Comparison of ENCODE assay signal across 1 cellular context in genomic region chr18:73331212-73331772, GRCh38.
TF ChIP-seq lines count a peak whose summit lies in the region.

No MANE protein-coding gene starts in this region.

TF ChIP-seq in GM23338, 12 proteins besides CTCF, POLR2A, EP300 and RAD21:
- TF ChIP-seq, protein P1, sequence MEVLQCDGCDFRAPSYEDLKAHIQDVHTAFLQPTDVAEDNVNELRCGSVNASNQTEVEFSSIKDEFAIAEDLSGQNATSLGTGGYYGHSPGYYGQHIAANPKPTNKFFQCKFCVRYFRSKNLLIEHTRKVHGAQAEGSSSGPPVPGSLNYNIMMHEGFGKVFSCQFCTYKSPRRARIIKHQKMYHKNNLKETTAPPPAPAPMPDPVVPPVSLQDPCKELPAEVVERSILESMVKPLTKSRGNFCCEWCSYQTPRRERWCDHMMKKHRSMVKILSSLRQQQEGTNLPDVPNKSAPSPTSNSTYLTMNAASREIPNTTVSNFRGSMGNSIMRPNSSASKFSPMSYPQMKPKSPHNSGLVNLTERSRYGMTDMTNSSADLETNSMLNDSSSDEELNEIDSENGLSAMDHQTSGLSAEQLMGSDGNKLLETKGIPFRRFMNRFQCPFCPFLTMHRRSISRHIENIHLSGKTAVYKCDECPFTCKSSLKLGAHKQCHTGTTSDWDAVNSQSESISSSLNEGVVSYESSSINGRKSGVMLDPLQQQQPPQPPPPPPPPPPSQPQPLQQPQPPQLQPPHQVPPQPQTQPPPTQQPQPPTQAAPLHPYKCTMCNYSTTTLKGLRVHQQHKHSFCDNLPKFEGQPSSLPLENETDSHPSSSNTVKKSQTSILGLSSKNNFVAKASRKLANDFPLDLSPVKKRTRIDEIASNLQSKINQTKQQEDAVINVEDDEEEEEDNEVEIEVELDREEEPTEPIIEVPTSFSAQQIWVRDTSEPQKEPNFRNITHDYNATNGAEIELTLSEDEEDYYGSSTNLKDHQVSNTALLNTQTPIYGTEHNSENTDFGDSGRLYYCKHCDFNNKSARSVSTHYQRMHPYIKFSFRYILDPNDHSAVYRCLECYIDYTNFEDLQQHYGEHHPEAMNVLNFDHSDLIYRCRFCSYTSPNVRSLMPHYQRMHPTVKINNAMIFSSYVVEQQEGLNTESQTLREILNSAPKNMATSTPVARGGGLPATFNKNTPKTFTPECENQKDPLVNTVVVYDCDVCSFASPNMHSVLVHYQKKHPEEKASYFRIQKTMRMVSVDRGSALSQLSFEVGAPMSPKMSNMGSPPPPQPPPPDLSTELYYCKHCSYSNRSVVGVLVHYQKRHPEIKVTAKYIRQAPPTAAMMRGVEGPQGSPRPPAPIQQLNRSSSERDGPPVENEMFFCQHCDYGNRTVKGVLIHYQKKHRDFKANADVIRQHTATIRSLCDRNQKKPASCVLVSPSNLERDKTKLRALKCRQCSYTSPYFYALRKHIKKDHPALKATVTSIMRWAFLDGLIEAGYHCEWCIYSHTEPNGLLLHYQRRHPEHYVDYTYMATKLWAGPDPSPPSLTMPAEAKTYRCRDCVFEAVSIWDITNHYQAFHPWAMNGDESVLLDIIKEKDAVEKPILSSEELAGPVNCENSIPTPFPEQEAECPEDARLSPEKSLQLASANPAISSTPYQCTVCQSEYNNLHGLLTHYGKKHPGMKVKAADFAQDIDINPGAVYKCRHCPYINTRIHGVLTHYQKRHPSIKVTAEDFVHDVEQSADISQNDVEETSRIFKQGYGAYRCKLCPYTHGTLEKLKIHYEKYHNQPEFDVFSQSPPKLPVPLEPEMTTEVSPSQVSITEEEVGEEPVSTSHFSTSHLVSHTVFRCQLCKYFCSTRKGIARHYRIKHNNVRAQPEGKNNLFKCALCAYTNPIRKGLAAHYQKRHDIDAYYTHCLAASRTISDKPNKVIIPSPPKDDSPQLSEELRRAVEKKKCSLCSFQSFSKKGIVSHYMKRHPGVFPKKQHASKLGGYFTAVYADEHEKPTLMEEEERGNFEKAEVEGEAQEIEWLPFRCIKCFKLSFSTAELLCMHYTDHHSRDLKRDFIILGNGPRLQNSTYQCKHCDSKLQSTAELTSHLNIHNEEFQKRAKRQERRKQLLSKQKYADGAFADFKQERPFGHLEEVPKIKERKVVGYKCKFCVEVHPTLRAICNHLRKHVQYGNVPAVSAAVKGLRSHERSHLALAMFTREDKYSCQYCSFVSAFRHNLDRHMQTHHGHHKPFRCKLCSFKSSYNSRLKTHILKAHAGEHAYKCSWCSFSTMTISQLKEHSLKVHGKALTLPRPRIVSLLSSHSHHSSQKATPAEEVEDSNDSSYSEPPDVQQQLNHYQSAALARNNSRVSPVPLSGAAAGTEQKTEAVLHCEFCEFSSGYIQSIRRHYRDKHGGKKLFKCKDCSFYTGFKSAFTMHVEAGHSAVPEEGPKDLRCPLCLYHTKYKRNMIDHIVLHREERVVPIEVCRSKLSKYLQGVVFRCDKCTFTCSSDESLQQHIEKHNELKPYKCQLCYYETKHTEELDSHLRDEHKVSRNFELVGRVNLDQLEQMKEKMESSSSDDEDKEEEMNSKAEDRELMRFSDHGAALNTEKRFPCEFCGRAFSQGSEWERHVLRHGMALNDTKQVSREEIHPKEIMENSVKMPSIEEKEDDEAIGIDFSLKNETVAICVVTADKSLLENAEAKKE (CRISPR knock-in tag; IDR thresholded peaks at IDR 0.05) = no peak
- no peak for TF ChIP-seq CREB1 (CRISPR knock-in tag; IDR thresholded peaks at IDR 0.05; ENCODE audit: low read depth)
- no peak for TF ChIP-seq JUNB (IDR thresholded peaks at IDR 0.05; ENCODE audit: unreplicated experiment)
- TF ChIP-seq, protein P2, sequence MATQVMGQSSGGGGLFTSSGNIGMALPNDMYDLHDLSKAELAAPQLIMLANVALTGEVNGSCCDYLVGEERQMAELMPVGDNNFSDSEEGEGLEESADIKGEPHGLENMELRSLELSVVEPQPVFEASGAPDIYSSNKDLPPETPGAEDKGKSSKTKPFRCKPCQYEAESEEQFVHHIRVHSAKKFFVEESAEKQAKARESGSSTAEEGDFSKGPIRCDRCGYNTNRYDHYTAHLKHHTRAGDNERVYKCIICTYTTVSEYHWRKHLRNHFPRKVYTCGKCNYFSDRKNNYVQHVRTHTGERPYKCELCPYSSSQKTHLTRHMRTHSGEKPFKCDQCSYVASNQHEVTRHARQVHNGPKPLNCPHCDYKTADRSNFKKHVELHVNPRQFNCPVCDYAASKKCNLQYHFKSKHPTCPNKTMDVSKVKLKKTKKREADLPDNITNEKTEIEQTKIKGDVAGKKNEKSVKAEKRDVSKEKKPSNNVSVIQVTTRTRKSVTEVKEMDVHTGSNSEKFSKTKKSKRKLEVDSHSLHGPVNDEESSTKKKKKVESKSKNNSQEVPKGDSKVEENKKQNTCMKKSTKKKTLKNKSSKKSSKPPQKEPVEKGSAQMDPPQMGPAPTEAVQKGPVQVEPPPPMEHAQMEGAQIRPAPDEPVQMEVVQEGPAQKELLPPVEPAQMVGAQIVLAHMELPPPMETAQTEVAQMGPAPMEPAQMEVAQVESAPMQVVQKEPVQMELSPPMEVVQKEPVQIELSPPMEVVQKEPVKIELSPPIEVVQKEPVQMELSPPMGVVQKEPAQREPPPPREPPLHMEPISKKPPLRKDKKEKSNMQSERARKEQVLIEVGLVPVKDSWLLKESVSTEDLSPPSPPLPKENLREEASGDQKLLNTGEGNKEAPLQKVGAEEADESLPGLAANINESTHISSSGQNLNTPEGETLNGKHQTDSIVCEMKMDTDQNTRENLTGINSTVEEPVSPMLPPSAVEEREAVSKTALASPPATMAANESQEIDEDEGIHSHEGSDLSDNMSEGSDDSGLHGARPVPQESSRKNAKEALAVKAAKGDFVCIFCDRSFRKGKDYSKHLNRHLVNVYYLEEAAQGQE (IDR thresholded peaks at IDR 0.05; ENCODE audit: unreplicated experiment) = no peak
TF ChIP-seq in GM23338: peak in this region for 0.
